ENCODE assay signal across 1 cellular context in the genomic region with DNA sequence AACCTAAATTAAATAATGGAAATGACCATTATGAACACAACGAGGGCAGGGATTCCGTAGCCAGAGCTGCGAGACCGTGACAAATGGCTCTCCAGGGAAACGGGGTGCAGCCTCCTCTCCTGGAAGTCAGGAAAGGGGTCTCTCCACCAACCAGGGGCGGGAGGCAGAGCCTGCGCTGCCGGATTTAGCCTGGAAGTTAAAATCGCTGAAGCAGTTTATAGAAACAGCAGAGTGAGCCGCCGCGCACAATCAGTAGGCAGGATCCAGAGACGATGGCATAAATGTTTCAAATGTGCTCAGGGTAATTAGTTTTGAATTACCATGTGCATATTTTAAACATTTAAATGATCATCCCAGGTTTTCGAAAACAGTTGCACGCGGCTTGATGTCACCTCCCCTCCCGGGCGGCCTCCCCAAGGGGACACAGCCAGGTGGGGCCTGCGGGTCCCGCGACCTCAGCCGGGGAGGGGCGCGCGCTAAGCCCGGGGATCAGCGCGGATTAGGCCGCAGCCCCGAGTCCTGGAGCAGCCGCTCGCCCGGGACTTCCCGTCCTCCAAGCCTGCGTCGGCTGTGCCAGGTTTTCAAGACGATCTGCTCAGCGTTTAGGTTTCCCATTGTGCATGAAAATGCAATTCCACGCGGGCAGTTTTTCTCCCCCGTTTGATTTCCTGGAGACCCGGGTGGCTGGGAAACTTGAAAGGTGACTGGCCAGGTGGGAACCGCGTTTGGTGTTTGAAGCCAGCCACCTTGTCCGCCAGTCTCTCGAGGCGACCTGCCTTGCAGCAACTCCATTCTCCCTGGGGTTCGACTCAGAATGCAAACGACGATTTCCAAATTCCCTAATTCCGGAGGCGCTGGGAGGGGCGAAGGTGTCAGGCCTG.
TF ChIP-seq lines count a peak whose summit lies in the region.

No MANE protein-coding gene starts in this region.

TF ChIP-seq in HepG2, 621 proteins besides CTCF, POLR2A, EP300 and RAD21 (continued from another document):
- TF ChIP-seq BCL3 (CRISPR knock-in tag; IDR thresholded peaks at IDR 0.05) (no peak), HIVEP1 (CRISPR knock-in tag; IDR thresholded peaks at IDR 0.05) (0 out of 2 replicates have a peak, but pooled peaks have one; percentile 23), HNRNPLL (IDR thresholded peaks at IDR 0.05; ENCODE audit: low read depth, low read length, poor library complexity, severe bottlenecking) (peak; percentile 13), SRSF9 (IDR thresholded peaks at IDR 0.05; ENCODE audit: borderline replicate concordance, insufficient read depth, low read depth, low read length, poor library complexity, severe bottlenecking) (no peak)
